In the genomic region with DNA sequence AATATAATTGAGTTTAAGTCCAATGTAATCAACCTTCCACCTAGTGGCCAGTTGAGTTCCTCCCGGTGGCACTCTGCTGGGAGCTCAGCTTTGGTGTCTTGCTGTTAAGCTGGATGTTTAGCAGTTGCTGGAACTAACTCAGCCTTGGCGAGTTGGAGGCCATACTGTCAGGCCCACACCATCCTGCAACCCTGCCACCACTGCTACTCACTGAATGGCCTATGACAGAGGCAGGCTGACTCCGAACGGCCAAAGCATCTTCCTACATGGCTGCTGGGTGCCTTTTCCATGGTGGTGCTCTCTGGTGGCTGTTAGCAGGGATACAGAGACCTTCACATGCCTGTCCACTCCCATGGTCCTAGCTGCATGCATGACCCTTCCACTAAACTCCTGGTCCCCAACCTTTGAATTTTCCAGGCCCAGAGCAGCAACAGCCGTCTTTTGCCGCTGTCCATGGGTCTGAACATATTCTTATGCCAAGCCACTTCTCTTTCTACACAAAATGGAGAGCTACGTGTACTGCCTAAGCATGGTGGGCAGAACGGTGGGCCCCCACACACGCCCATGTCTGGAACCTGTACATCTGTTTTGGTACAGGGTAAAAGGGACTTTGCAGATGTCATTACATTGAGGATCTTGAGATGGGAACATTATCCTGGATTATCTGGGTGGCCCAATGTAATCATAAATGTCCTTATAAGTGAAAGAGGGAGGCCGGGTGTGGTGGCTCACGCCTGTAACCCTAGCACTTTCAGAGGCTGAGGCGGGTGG, we compare ENCODE assay signal across 1 cellular context.
TF ChIP-seq lines count a peak whose summit lies in the region.

No MANE protein-coding gene starts in this region.

TF ChIP-seq in K562, 482 proteins besides CTCF, POLR2A, EP300 and RAD21 (continued from another document):
- TF ChIP-seq, protein P1, sequence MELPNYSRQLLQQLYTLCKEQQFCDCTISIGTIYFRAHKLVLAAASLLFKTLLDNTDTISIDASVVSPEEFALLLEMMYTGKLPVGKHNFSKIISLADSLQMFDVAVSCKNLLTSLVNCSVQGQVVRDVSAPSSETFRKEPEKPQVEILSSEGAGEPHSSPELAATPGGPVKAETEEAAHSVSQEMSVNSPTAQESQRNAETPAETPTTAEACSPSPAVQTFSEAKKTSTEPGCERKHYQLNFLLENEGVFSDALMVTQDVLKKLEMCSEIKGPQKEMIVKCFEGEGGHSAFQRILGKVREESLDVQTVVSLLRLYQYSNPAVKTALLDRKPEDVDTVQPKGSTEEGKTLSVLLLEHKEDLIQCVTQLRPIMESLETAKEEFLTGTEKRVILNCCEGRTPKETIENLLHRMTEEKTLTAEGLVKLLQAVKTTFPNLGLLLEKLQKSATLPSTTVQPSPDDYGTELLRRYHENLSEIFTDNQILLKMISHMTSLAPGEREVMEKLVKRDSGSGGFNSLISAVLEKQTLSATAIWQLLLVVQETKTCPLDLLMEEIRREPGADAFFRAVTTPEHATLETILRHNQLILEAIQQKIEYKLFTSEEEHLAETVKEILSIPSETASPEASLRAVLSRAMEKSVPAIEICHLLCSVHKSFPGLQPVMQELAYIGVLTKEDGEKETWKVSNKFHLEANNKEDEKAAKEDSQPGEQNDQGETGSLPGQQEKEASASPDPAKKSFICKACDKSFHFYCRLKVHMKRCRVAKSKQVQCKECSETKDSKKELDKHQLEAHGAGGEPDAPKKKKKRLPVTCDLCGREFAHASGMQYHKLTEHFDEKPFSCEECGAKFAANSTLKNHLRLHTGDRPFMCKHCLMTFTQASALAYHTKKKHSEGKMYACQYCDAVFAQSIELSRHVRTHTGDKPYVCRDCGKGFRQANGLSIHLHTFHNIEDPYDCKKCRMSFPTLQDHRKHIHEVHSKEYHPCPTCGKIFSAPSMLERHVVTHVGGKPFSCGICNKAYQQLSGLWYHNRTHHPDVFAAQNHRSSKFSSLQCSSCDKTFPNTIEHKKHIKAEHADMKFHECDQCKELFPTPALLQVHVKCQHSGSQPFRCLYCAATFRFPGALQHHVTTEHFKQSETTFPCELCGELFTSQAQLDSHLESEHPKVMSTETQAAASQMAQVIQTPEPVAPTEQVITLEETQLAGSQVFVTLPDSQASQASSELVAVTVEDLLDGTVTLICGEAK (IDR thresholded peaks at IDR 0.05), result no peak
- TF ChIP-seq, protein P1 (CRISPR knock-in tag; IDR thresholded peaks at IDR 0.05), result no peak
- TF ChIP-seq CEBPG (CRISPR knock-in tag; IDR thresholded peaks at IDR 0.05), result no peak
- no peak for TF ChIP-seq CEBPG (tag; conservative IDR thresholded peaks at IDR 0.05 in 1 of 2, IDR thresholded peaks at IDR 0.05 in 1 of 2)
- TF ChIP-seq FIP1L1 (IDR thresholded peaks at IDR 0.05; ENCODE audit: low read depth, low read length, poor library complexity, severe bottlenecking), result no peak
- TF ChIP-seq XRCC4 (IDR thresholded peaks at IDR 0.05; ENCODE audit: extremely low read depth, insufficient read depth, insufficient read length), result no peak
- no peak for TF ChIP-seq NONO (IDR thresholded peaks at IDR 0.05; ENCODE audit: low read depth in 2 of 2, low read length in 1 of 2)
- no peak for TF ChIP-seq MTA3 (IDR thresholded peaks at IDR 0.05; ENCODE audit: borderline replicate concordance)
- no peak for TF ChIP-seq HDGF (IDR thresholded peaks at IDR 0.05)
- no peak for TF ChIP-seq ZNF717 (CRISPR knock-in tag; IDR thresholded peaks at IDR 0.05)
- no peak for TF ChIP-seq ZNF445 (CRISPR knock-in tag; IDR thresholded peaks at IDR 0.05; ENCODE audit: low read depth)
